8 cellular contexts compared by ENCODE assay signal in the genomic region with DNA sequence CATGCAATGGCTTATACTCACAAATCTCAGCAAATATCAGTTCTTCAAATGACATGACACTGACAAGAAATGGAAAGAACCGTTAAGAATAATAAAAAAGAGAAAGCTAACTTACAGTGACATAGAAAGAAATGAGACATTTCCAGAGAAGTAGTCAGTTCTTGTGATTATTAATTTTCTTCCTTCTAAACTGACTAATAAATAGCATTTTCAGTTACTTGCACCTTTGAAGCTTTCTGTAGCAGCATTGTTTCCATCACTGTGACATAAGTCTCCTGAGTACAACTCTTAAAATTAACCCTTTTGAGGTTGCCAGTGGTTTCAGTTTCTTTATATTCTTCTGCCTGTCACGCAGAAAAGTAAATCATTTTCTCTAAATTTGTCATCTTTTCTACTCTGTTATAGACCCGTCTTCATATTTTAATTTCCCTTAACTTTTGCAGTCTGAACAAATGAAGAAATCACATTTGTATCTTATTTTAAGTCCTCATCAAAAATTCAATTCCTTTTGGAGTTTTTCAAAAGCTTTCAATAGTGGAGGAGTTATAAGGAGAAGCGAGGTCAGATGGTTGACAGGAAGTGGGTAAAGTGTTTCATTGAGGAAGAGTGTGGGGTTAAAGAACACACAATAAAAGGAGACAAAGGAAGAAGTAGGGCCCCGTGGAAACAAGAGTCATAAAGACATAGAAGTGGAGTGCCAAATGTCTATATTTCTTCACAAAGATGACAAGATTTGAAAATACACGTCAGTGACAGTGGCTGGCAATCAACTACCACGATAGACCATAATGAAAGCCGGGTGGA. TPM values are rescaled to one million over a fixed set of nuclear protein-coding genes. Genes with fewer than 3 reads are reported as not detected.
DNase-seq lines count a peak whose midpoint lies in the region; ATAC-seq and TF ChIP-seq lines count a peak whose summit lies in the region.

No MANE protein-coding gene starts in this region.

- no peaks in the 10 kb centered on the region for H4K20me1 ChIP-seq in mammary epithelial cell (ENCODE audit: insufficient read depth, low read length)

- H3K79me2 ChIP-seq in mammary epithelial cell (ENCODE audit: insufficient read depth, low read length): no peaks in the 10 kb centered on the region

- no peaks in the 10 kb centered on the region for H3K9me3 Mint-ChIP-seq in MCF 10A (ENCODE audit: unreplicated experiment)
- H3K9me3 Mint-ChIP-seq in T-helper 1 cell treated with Interleukin-12 subunit alpha and Interleukin-12 subunit beta and Interleukin-4 antibody, amounts not matched to agents 30 μg/mL and 1 μg/mL, for 36 hours: no peaks in the 10 kb centered on the region

- H3K4me3 ChIP-seq in mammary epithelial cell (replicated peaks in 1 of 3; ENCODE audit: insufficient read depth in 1 of 3, low read depth in 2 of 3, low read length in 3 of 3): no peak overlapping the region
- H3K4me3 ChIP-seq in aorta (ENCODE audit: low read length in 2 of 2): no peak overlapping the region
- H3K4me3 ChIP-seq in esophagus squamous epithelium: no peak overlapping the region

- no peaks in the 10 kb centered on the region for H3K36me3 Mint-ChIP-seq in MCF 10A (ENCODE audit: insufficient read depth, unreplicated experiment)
- peaks cover 7% of the 10 kb centered on the region for H3K36me3 Mint-ChIP-seq in T-helper 1 cell treated with Interleukin-12 subunit alpha and Interleukin-12 subunit beta and Interleukin-4 antibody, amounts not matched to agents 30 μg/mL and 1 μg/mL, for 36 hours (ENCODE audit: low read depth)

- WGBS in mammary epithelial cell (ENCODE audit: low coverage, missing lambda C conversion rate): 43% methylated on average over 8 of the region's 8 CpGs
- 76 to 81% methylated on average over 8 of the region's 8 CpGs for WGBS in aorta, 2 donors
- 51 to 61% methylated on average over 8 of the region's 8 CpGs for WGBS in esophagus squamous epithelium, 2 donors

- H3K9ac ChIP-seq in mammary epithelial cell (ENCODE audit: insufficient read depth, low read length): no peak overlapping the region

- H3K36me3 ChIP-seq in mammary epithelial cell (ENCODE audit: insufficient read depth, low read length): no peaks in the 10 kb centered on the region
- H3K36me3 ChIP-seq in aorta (ENCODE audit: control insufficient read depth in 1 of 2, insufficient read depth in 2 of 2, low read length in 1 of 2): no peaks in the 10 kb centered on the region
- no peaks in the 10 kb centered on the region for H3K36me3 ChIP-seq in esophagus squamous epithelium

- H3K4me2 ChIP-seq in mammary epithelial cell (ENCODE audit: insufficient read depth, low read depth, low read length): no peak overlapping the region

- peak overlapping the region; percentile 71 for H2AFZ ChIP-seq in mammary epithelial cell (ENCODE audit: low read depth, low read length)

- no peak for TF ChIP-seq CTCF in mammary epithelial cell (conservative IDR thresholded peaks at IDR 0.05 in 1 of 2, IDR thresholded peaks at IDR 0.05 in 1 of 2; ENCODE audit: extremely low read depth in 1 of 2, insufficient read depth in 1 of 2, low read depth in 1 of 2, low read length in 2 of 2)
- TF ChIP-seq CTCF in MCF 10A (IDR thresholded peaks at IDR 0.05; ENCODE audit: unreplicated experiment): no peak
- TF ChIP-seq CTCF in esophagus squamous epithelium (IDR thresholded peaks at IDR 0.05): no peak

- H3K4me1 ChIP-seq in mammary epithelial cell (ENCODE audit: insufficient read depth, low read length): peaks cover 19% of the 10 kb centered on the region
- peaks cover 2 to 3% of the 10 kb centered on the region in 2 donors for H3K4me1 ChIP-seq in aorta (ENCODE audit: control insufficient read depth in 1 of 2, insufficient read depth in 2 of 2, low read length in 2 of 2)
- no peaks in the 10 kb centered on the region for H3K4me1 ChIP-seq in esophagus squamous epithelium

- in situ Hi-C loops in mammary epithelial cell (cut with MboI; ENCODE audit: low sequenced_read_pairs in 2 of 2): no loop called here

- POLR2A ChIA-PET in MCF 10A (lab: Yijun Ruan, JAX): interaction anchor here (0.7 kb wide), 1 partner anchor 57 kb away, joined by 3 read pairs; no protein-coding TSS in a partner anchor

- no peak overlapping the region for H3K4me3 Mint-ChIP-seq in MCF 10A (ENCODE audit: unreplicated experiment)
- peak overlapping the region; percentile 74 for H3K4me3 Mint-ChIP-seq in T-helper 1 cell treated with Interleukin-12 subunit alpha and Interleukin-12 subunit beta and Interleukin-4 antibody, amounts not matched to agents 30 μg/mL and 1 μg/mL, for 36 hours

- dilution Hi-C loops in mammary epithelial cell (cut with HindIII; ENCODE audit: low sequenced_read_pairs): no loop called here

- H3K27ac Mint-ChIP-seq in MCF 10A (ENCODE audit: low read depth, unreplicated experiment): no peak overlapping the region
- H3K27ac Mint-ChIP-seq in T-helper 1 cell treated with Interleukin-12 subunit alpha and Interleukin-12 subunit beta and Interleukin-4 antibody, amounts not matched to agents 30 μg/mL and 1 μg/mL, for 36 hours: peak overlapping the region; percentile 97

- H3K27me3 ChIP-seq in mammary epithelial cell (ENCODE audit: insufficient read depth, low read length): no peaks in the 10 kb centered on the region
- no peaks in the 10 kb centered on the region for H3K27me3 ChIP-seq in aorta (ENCODE audit: control insufficient read depth in 1 of 2, insufficient read depth in 2 of 2, low read length in 1 of 2)
- H3K27me3 ChIP-seq in esophagus squamous epithelium: no peaks in the 10 kb centered on the region

- intact Hi-C loops in mammary epithelial cell (cut with micrococcal nuclease): no loop called here
- intact Hi-C loops in MCF 10A (cut with micrococcal nuclease): no loop called here
- intact Hi-C loops in sciatic nerve (cut with DNase I): no loop called here
- intact Hi-C loops in aorta (cut with DNase I): no loop called here
- intact Hi-C loops in esophagus squamous epithelium (cut with DNase I): no loop called here

- ATAC-seq in HG02938 (IDR thresholded peaks at IDR 0.05; ENCODE audit: unreplicated experiment) (peak; percentile 93), sciatic nerve (no peak), aorta (ENCODE audit: low FRiP score) (no peak)
- peak; percentile 82 for ATAC-seq in stimulated activated naive CD8-positive, alpha-beta T cell treated with anti-CD3 and anti-CD28 coated beads, Interleukin-15, Interleukin-2, amounts not matched to agents 100 U/mL and 50 U/mL, for 24 hours

- DNase-seq in mammary epithelial cell: no peak
- DNase-seq in MCF 10A (ENCODE audit: unreplicated experiment): no peak
- DNase-seq in stimulated activated naive CD8-positive, alpha-beta T cell treated with anti-CD3 and anti-CD28 coated beads, Interleukin-15, Interleukin-2, amounts not matched to agents 100 U/mL and 50 U/mL, for 24 hours: no peak
- DNase-seq in sciatic nerve (ENCODE audit: low spot score): no peak
- no peak for DNase-seq in aorta
- DNase-seq in esophagus squamous epithelium (lab: John Stamatoyannopoulos, UW): no peak

- H3K27ac ChIP-seq in mammary epithelial cell (ENCODE audit: insufficient read depth, low read depth, low read length) (no peak overlapping the region), aorta (ENCODE audit: low read depth in 1 of 2, low read length in 2 of 2) (no peak overlapping the region), esophagus squamous epithelium (no peak overlapping the region)

- no peak for TF ChIP-seq POLR2A in esophagus squamous epithelium (IDR thresholded peaks at IDR 0.05)

- H3K27me3 Mint-ChIP-seq in MCF 10A (ENCODE audit: insufficient read depth, unreplicated experiment): no peaks in the 10 kb centered on the region
- no peaks in the 10 kb centered on the region for H3K27me3 Mint-ChIP-seq in T-helper 1 cell treated with Interleukin-12 subunit alpha and Interleukin-12 subunit beta and Interleukin-4 antibody, amounts not matched to agents 30 μg/mL and 1 μg/mL, for 36 hours (ENCODE audit: low read depth)

- H3K9me3 ChIP-seq in mammary epithelial cell (replicated peaks; ENCODE audit: insufficient read depth, low read length) (no peaks in the 10 kb centered on the region), aorta (ENCODE audit: control insufficient read depth, low read length) (no peaks in the 10 kb centered on the region), esophagus squamous epithelium (no peaks in the 10 kb centered on the region)

- CTCF ChIA-PET in mammary epithelial cell (lab: Charles Lee; ENCODE audit: low non-redundant PET): no interaction called here
- CTCF ChIA-PET in MCF 10A (lab: Yijun Ruan, JAX): interaction anchor here (0.7 to 0.9 kb wide), 2 partner anchors 11 to 61 kb away, joined by 3 read pairs; no protein-coding TSS in a partner anchor

- BruUV-seq in mammary epithelial cell (replicated peaks; lab: Mats Ljungman, UMichigan) (no TSS peak), MCF 10A (replicated peaks; lab: Mats Ljungman, UMichigan) (no TSS peak)

- H3K4me1 Mint-ChIP-seq in MCF 10A (ENCODE audit: insufficient read depth, unreplicated experiment): peaks cover 8% of the 10 kb centered on the region
- H3K4me1 Mint-ChIP-seq in T-helper 1 cell treated with Interleukin-12 subunit alpha and Interleukin-12 subunit beta and Interleukin-4 antibody, amounts not matched to agents 30 μg/mL and 1 μg/mL, for 36 hours (ENCODE audit: low read depth): peaks cover 63% of the 10 kb centered on the region

RNA-seq across cellular contexts. Expression of a gene that starts 57.9 kb away (rescaled TPM):
- total RNA-seq in mammary epithelial cell: 1 to 10 TPM; 3.7 to 4.2 TPM
- 11.5 TPM for polyA plus RNA-seq in mammary epithelial cell
- 16.4 TPM for polyA minus RNA-seq in mammary epithelial cell
- 0.52 and 0.86 TPM in 2 replicates for total RNA-seq in MCF 10A (2022)
- total RNA-seq in sciatic nerve: 64.7 TPM
- total RNA-seq in aorta: 10 to 100 TPM; 51.3 to 71.0 TPM
- polyA plus RNA-seq in aorta: 1 to 10 TPM; 3.1 to 9.1 TPM
- 10 to 100 TPM in 2 of 4 donors, 1 to 10 TPM in 2; 2.8 to 31.1 (median 10.3) TPM for total RNA-seq in esophagus squamous epithelium

Comparison
In these comparisons a context has a peak if more than half of its experiments do, and no peak if none do; other contexts are left out.
1. ATAC-seq: peak in HG02938 (single experiment) and stimulated activated naive CD8-positive, alpha-beta T cell treated with anti-CD3 and anti-CD28 coated beads, Interleukin-15, Interleukin-2, amounts not matched to agents 100 U/mL and 50 U/mL, for 24 hours (single experiment); none in sciatic nerve (single experiment) and aorta (single experiment).